Comparison of ENCODE assay signal across 8 cellular contexts in the genomic region with DNA sequence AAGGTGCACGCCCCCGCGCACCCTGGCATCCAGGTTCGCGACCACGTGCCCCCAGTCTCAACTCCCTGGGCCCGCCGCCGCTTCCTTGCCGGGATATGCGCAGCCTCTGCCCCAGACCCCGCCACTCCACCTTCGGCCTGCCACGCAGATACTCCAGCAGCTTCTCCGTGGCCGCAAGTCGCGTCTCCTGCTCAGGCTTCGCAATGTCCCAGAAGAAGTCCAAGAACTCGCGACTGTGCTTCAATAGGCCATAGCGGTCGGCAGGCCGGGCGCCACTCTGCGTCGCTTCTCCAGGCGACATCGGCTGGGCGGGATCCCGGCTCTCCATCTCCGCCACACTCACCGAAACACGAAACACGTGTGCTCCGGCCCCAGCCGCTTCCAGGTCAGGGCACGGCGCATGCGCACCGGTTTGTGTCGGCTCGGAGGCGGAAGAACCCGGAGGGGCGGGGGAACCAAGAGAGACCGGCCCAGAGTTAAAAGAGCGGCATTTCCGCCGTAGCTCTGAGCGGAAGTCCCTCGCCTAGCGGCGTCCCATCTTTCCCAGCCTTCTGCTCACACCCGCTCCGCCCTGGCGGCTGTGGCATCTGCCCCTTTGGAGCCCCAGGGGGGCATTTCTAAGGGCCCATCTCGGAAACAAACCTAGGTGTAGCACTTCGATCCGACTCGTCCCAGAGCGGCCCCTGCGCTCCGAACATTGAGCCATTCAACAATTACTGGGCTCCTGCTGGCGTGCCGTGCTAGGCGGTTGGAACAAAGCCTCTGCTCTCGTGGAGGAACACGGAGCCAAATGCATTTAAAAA. TPM values are rescaled to one million over a fixed set of nuclear protein-coding genes. Genes with fewer than 3 reads are reported as not detected.
DNase-seq lines count a peak whose midpoint lies in the region; ATAC-seq and TF ChIP-seq lines count a peak whose summit lies in the region.

MYBBP1A (minus strand) TSS at position 388 of the 803 bp plus-strand sequence; CDS start at position 328, 60 bp downstream.

- H3K4me3 ChIP-seq in GM08714 (ENCODE audit: low read length) = peak within 1 kb of the TSS; percentile 69

- peak within 1 kb of the TSS; percentile 96 for H3K4me3 Mint-ChIP-seq in activated naive CD4-positive, alpha-beta T cell treated with anti-CD3 and anti-CD28 coated beads, Interleukin-2, amount 50 U/mL, for 24 hours

- no peaks in the 10 kb centered on the region for H3K27me3 Mint-ChIP-seq in activated naive CD4-positive, alpha-beta T cell treated with anti-CD3 and anti-CD28 coated beads, Interleukin-2, amount 50 U/mL, for 24 hours

- peaks cover 9% of the 10 kb centered on the region for H3K36me3 Mint-ChIP-seq in activated naive CD4-positive, alpha-beta T cell treated with anti-CD3 and anti-CD28 coated beads, Interleukin-2, amount 50 U/mL, for 24 hours

- peaks cover 22% of the 10 kb centered on the region for H3K4me1 Mint-ChIP-seq in activated naive CD4-positive, alpha-beta T cell treated with anti-CD3 and anti-CD28 coated beads, Interleukin-2, amount 50 U/mL, for 24 hours

- ATAC-seq in HG02571 (IDR thresholded peaks at IDR 0.05; ENCODE audit: unreplicated experiment) = peak; percentile 77
- ATAC-seq in SK-N-SH treated with all-trans-retinoic acid at 6 μM for 48 hours = peak; percentile 96

- peak within 1 kb of the TSS; percentile 86 for H3K27ac ChIP-seq in temporal lobe (ENCODE audit: low read depth, low read length)

- H3K27ac Mint-ChIP-seq in activated naive CD4-positive, alpha-beta T cell treated with anti-CD3 and anti-CD28 coated beads, Interleukin-2, amount 50 U/mL, for 24 hours = peak within 1 kb of the TSS; percentile 94

- DNase-seq in NCI-H1092 (lab: John Stamatoyannopoulos, UW) (peak; percentile 92), glomerular endothelial cell (ENCODE audit: extremely low read depth, low read depth, low spot score) (peak; percentile 54), occipital lobe (lab: John Stamatoyannopoulos, UW) (peak; percentile 94)

- no peaks in the 10 kb centered on the region for H3K9me3 Mint-ChIP-seq in activated naive CD4-positive, alpha-beta T cell treated with anti-CD3 and anti-CD28 coated beads, Interleukin-2, amount 50 U/mL, for 24 hours

TF ChIP-seq in SK-N-SH treated with all-trans-retinoic acid at 6 μM for 48 hours, 23 proteins besides CTCF, POLR2A, EP300 and RAD21 (continues in another document):
- TF ChIP-seq BACH2 (CRISPR knock-in tag; IDR thresholded peaks at IDR 0.05; ENCODE audit: borderline replicate concordance) = no peak
- no peak for TF ChIP-seq CREB5 (CRISPR knock-in tag; IDR thresholded peaks at IDR 0.05; ENCODE audit: low read depth)
- TF ChIP-seq ZNF565 (CRISPR knock-in tag; conservative IDR thresholded peaks at IDR 0.05; ENCODE audit: low read depth) = peak; percentile 64; the same call in 1 of the 2 replicates
- 0 out of 2 replicates have a peak, but pooled peaks have one; percentile 26 for TF ChIP-seq TCF4 (CRISPR knock-in tag; IDR thresholded peaks at IDR 0.05; ENCODE audit: borderline replicate concordance)
- TF ChIP-seq ISL1 (CRISPR knock-in tag; IDR thresholded peaks at IDR 0.05) = no peak
- no peak for TF ChIP-seq ZFP3 (CRISPR knock-in tag; IDR thresholded peaks at IDR 0.05)
- TF ChIP-seq, protein P1, sequence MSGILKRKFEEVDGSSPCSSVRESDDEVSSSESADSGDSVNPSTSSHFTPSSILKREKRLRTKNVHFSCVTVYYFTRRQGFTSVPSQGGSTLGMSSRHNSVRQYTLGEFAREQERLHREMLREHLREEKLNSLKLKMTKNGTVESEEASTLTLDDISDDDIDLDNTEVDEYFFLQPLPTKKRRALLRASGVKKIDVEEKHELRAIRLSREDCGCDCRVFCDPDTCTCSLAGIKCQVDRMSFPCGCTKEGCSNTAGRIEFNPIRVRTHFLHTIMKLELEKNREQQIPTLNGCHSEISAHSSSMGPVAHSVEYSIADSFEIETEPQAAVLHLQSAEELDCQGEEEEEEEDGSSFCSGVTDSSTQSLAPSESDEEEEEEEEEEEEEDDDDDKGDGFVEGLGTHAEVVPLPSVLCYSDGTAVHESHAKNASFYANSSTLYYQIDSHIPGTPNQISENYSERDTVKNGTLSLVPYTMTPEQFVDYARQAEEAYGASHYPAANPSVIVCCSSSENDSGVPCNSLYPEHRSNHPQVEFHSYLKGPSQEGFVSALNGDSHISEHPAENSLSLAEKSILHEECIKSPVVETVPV (CRISPR knock-in tag; IDR thresholded peaks at IDR 0.05) = no peak
- no peak for TF ChIP-seq GLIS3 (CRISPR knock-in tag; IDR thresholded peaks at IDR 0.05)
- no peak for TF ChIP-seq ZFP30 (CRISPR knock-in tag; IDR thresholded peaks at IDR 0.05)
- no peak for TF ChIP-seq ZNF70 (CRISPR knock-in tag; IDR thresholded peaks at IDR 0.05)
- no peak for TF ChIP-seq ZC3H10 (CRISPR knock-in tag; IDR thresholded peaks at IDR 0.05)
- TF ChIP-seq RARB (CRISPR knock-in tag; IDR thresholded peaks at IDR 0.05) = no peak
- TF ChIP-seq OSR1 (CRISPR knock-in tag; IDR thresholded peaks at IDR 0.05) = no peak
- TF ChIP-seq ESRRG (CRISPR knock-in tag; IDR thresholded peaks at IDR 0.05) = no peak
- TF ChIP-seq, protein P2, sequence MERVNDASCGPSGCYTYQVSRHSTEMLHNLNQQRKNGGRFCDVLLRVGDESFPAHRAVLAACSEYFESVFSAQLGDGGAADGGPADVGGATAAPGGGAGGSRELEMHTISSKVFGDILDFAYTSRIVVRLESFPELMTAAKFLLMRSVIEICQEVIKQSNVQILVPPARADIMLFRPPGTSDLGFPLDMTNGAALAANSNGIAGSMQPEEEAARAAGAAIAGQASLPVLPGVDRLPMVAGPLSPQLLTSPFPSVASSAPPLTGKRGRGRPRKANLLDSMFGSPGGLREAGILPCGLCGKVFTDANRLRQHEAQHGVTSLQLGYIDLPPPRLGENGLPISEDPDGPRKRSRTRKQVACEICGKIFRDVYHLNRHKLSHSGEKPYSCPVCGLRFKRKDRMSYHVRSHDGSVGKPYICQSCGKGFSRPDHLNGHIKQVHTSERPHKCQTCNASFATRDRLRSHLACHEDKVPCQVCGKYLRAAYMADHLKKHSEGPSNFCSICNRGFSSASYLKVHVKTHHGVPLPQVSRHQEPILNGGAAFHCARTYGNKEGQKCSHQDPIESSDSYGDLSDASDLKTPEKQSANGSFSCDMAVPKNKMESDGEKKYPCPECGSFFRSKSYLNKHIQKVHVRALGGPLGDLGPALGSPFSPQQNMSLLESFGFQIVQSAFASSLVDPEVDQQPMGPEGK (CRISPR knock-in tag; IDR thresholded peaks at IDR 0.05; ENCODE audit: borderline replicate concordance) = no peak
- TF ChIP-seq CSDC2 (CRISPR knock-in tag; IDR thresholded peaks at IDR 0.05) = no peak
- TF ChIP-seq, protein P3, sequence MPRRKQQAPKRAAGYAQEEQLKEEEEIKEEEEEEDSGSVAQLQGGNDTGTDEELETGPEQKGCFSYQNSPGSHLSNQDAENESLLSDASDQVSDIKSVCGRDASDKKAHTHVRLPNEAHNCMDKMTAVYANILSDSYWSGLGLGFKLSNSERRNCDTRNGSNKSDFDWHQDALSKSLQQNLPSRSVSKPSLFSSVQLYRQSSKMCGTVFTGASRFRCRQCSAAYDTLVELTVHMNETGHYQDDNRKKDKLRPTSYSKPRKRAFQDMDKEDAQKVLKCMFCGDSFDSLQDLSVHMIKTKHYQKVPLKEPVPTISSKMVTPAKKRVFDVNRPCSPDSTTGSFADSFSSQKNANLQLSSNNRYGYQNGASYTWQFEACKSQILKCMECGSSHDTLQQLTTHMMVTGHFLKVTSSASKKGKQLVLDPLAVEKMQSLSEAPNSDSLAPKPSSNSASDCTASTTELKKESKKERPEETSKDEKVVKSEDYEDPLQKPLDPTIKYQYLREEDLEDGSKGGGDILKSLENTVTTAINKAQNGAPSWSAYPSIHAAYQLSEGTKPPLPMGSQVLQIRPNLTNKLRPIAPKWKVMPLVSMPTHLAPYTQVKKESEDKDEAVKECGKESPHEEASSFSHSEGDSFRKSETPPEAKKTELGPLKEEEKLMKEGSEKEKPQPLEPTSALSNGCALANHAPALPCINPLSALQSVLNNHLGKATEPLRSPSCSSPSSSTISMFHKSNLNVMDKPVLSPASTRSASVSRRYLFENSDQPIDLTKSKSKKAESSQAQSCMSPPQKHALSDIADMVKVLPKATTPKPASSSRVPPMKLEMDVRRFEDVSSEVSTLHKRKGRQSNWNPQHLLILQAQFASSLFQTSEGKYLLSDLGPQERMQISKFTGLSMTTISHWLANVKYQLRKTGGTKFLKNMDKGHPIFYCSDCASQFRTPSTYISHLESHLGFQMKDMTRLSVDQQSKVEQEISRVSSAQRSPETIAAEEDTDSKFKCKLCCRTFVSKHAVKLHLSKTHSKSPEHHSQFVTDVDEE (CRISPR knock-in tag; IDR thresholded peaks at IDR 0.05) = no peak
- no peak for TF ChIP-seq TOX (CRISPR knock-in tag; IDR thresholded peaks at IDR 0.05; ENCODE audit: borderline replicate concordance)
- no peak for TF ChIP-seq SNAI2 (CRISPR knock-in tag; IDR thresholded peaks at IDR 0.05)
- 0 out of 2 replicates have a peak, but pooled peaks have one; percentile 24 for TF ChIP-seq POU6F1 (CRISPR knock-in tag; IDR thresholded peaks at IDR 0.05; ENCODE audit: borderline replicate concordance, low read depth)

RNA-seq across cellular contexts. Expression of gene MYBBP1A, which starts in this region (rescaled TPM):
- 65.0 and 84.7 TPM in 2 replicates for total RNA-seq in glomerular endothelial cell
- 28.5 TPM for total RNA-seq in occipital lobe
- total RNA-seq in temporal lobe = 16.2 TPM

Comparison
In these comparisons a context has a peak if more than half of its experiments do, and no peak if none do; other contexts are left out.
1. Peak in every context shown above with its lines: DNase-seq, ATAC-seq, H3K4me3 ChIP-seq and H3K27ac ChIP-seq.